ENCODE assay signal across 2 cellular contexts in the genomic region with DNA sequence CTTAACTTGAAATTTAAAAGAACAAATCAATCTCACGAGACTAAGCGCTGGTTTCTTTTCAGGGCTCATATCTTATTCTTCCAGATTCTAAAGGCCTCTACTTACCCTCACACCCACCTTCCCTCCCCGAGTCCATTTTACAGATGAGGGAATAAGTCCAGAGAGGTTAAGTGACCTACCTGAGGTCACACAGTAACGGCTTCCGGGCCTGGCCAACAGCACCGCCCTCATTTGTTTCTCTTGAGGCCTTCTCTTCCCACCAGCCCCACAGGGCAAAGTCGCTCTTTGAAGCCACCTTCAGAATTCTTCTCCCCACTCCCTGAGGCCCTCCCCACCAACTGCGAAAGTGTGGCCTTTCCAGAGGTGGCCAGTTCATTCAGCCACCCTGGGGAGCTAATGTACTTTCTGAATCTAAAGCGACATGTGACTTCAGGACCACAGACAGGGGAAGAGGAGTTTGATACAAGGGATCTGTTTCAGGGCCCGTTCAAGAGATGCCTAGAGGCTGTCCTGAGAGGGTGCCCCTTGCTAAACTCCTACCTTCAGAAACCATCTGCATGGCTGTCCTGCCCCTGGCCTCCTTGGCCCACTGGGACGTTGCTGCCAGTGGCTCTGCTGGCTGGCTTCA.
TF ChIP-seq lines count a peak whose summit lies in the region.

No MANE protein-coding gene starts in this region.

TF ChIP-seq in HepG2, 621 proteins besides CTCF, POLR2A, EP300 and RAD21 (continued from another document):
- TF ChIP-seq ZNF136 (CRISPR knock-in tag; IDR thresholded peaks at IDR 0.05; ENCODE audit: low read depth): no peak
- TF ChIP-seq MED1 (CRISPR knock-in tag; IDR thresholded peaks at IDR 0.05): no peak
- peak; percentile 65 for TF ChIP-seq ZNF768 (CRISPR knock-in tag; IDR thresholded peaks at IDR 0.05)
- TF ChIP-seq, protein P1, sequence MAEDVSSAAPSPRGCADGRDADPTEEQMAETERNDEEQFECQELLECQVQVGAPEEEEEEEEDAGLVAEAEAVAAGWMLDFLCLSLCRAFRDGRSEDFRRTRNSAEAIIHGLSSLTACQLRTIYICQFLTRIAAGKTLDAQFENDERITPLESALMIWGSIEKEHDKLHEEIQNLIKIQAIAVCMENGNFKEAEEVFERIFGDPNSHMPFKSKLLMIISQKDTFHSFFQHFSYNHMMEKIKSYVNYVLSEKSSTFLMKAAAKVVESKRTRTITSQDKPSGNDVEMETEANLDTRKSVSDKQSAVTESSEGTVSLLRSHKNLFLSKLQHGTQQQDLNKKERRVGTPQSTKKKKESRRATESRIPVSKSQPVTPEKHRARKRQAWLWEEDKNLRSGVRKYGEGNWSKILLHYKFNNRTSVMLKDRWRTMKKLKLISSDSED (CRISPR knock-in tag; IDR thresholded peaks at IDR 0.05): no peak
- TF ChIP-seq SMC3 (IDR thresholded peaks at IDR 0.05; ENCODE audit: low read length): no peak
- TF ChIP-seq, protein P2, sequence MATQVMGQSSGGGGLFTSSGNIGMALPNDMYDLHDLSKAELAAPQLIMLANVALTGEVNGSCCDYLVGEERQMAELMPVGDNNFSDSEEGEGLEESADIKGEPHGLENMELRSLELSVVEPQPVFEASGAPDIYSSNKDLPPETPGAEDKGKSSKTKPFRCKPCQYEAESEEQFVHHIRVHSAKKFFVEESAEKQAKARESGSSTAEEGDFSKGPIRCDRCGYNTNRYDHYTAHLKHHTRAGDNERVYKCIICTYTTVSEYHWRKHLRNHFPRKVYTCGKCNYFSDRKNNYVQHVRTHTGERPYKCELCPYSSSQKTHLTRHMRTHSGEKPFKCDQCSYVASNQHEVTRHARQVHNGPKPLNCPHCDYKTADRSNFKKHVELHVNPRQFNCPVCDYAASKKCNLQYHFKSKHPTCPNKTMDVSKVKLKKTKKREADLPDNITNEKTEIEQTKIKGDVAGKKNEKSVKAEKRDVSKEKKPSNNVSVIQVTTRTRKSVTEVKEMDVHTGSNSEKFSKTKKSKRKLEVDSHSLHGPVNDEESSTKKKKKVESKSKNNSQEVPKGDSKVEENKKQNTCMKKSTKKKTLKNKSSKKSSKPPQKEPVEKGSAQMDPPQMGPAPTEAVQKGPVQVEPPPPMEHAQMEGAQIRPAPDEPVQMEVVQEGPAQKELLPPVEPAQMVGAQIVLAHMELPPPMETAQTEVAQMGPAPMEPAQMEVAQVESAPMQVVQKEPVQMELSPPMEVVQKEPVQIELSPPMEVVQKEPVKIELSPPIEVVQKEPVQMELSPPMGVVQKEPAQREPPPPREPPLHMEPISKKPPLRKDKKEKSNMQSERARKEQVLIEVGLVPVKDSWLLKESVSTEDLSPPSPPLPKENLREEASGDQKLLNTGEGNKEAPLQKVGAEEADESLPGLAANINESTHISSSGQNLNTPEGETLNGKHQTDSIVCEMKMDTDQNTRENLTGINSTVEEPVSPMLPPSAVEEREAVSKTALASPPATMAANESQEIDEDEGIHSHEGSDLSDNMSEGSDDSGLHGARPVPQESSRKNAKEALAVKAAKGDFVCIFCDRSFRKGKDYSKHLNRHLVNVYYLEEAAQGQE (IDR thresholded peaks at IDR 0.05; ENCODE audit: borderline replicate concordance in 1 of 2, low read depth in 1 of 2, low read length in 2 of 2): 0 out of 4 replicates have a peak, but pooled peaks of 1 of the 2 experiments have one; percentile 18
- no peak for TF ChIP-seq ZNF549 (CRISPR knock-in tag; IDR thresholded peaks at IDR 0.05)
- no peak for TF ChIP-seq ZNF878 (CRISPR knock-in tag; IDR thresholded peaks at IDR 0.05)
- no peak for TF ChIP-seq JDP2 (CRISPR knock-in tag; IDR thresholded peaks at IDR 0.05; ENCODE audit: borderline replicate concordance)
- TF ChIP-seq, protein P3, sequence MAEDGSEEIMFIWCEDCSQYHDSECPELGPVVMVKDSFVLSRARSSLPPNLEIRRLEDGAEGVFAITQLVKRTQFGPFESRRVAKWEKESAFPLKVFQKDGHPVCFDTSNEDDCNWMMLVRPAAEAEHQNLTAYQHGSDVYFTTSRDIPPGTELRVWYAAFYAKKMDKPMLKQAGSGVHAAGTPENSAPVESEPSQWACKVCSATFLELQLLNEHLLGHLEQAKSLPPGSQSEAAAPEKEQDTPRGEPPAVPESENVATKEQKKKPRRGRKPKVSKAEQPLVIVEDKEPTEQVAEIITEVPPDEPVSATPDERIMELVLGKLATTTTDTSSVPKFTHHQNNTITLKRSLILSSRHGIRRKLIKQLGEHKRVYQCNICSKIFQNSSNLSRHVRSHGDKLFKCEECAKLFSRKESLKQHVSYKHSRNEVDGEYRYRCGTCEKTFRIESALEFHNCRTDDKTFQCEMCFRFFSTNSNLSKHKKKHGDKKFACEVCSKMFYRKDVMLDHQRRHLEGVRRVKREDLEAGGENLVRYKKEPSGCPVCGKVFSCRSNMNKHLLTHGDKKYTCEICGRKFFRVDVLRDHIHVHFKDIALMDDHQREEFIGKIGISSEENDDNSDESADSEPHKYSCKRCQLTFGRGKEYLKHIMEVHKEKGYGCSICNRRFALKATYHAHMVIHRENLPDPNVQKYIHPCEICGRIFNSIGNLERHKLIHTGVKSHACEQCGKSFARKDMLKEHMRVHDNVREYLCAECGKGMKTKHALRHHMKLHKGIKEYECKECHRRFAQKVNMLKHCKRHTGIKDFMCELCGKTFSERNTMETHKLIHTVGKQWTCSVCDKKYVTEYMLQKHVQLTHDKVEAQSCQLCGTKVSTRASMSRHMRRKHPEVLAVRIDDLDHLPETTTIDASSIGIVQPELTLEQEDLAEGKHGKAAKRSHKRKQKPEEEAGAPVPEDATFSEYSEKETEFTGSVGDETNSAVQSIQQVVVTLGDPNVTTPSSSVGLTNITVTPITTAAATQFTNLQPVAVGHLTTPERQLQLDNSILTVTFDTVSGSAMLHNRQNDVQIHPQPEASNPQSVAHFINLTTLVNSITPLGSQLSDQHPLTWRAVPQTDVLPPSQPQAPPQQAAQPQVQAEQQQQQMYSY (CRISPR knock-in tag; IDR thresholded peaks at IDR 0.05): no peak
- no peak for TF ChIP-seq ZNF101 (CRISPR knock-in tag; IDR thresholded peaks at IDR 0.05; ENCODE audit: borderline replicate concordance, low read depth)

TF ChIP-seq in SK-N-SH, 30 proteins besides CTCF, POLR2A, EP300 and RAD21 (continued from another document):
- TF ChIP-seq, protein P2 (IDR thresholded peaks at IDR 0.05; ENCODE audit: low read depth, low read length): peak; percentile 72
- no peak for TF ChIP-seq NRF1 (IDR thresholded peaks at IDR 0.05; ENCODE audit: low read depth, low read length)
TF ChIP-seq in SK-N-SH: peak in this region for 1.
